In the genomic region with DNA sequence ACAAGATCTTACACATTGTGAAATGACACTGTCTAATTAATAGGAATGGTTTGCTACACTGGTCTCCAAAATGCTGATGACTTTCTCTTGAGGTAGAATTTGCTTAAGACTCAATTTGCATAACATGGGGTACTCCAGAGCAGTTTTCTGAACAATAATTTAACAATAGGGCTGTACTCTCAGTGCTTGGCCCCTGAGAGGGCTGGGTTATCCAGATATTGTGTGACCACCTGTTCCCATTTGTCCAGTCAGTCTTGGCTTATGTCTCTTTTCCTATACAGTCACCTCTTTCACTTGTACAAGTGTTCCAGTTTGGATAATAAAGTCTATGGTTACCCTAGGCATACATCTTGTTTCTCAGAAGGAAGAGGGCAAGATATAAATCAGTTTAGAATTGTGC, we compare ENCODE assay signal across 26 cellular contexts.
"Had no signal": no experiment of that assay in that cellular context is flagged by ENCODE, and none has a peak within 500 bp of the region (broad histone marks: within the 10 kb centered on the region; RNA-seq: fewer than 3 reads in every experiment).

No MANE protein-coding gene starts in this region.

- H3K4me1 ChIP-seq: prostate gland, testis had no signal

- ATAC-seq: effector memory CD8-positive, alpha-beta T cell; left ventricle myocardium superior; lower lobe of right lung; natural killer cell treated with Interleukin-12 subunit alpha and Interleukin-12 subunit beta and Interleukin-15 and Interleukin-18, amount 100 ng/mL, for 72 hours; sciatic nerve; stimulated activated memory B cell treated with anti-CD40 and anti-IgM and Interleukin-4, amounts not matched to agents 10 μg/mL and 1 μg/mL and 100 μg/mL, for 72 hours; stimulated activated naive CD8-positive, alpha-beta T cell treated with anti-CD3 and anti-CD28 coated beads, Interleukin-15, Interleukin-2, amounts not matched to agents 100 U/mL and 50 U/mL, for 24 hours had no signal

- H3K4me3 ChIP-seq: esophagus squamous epithelium, lower lobe of right lung, neural progenitor cell, prostate gland, right atrium auricular region, skin epidermis, spleen, testis, tibial artery had no signal

- H3K36me3 Mint-ChIP-seq: immature natural killer cell; naive B cell; stimulated activated memory B cell treated with anti-CD40 and anti-IgM and Interleukin-4, amounts not matched to agents 10 μg/mL and 1 μg/mL and 100 μg/mL, for 72 hours had no signal

- H3K9me3 ChIP-seq: esophagus squamous epithelium, lower lobe of right lung, prostate gland, right atrium auricular region, spleen, testis, tibial artery had no signal

- H3K4me3 Mint-ChIP-seq: effector memory CD8-positive, alpha-beta T cell; immature natural killer cell; naive B cell; natural killer cell treated with Interleukin-12 subunit alpha and Interleukin-12 subunit beta and Interleukin-15 and Interleukin-18, amount 100 ng/mL, for 72 hours; neural progenitor cell; stimulated activated memory B cell treated with anti-CD40 and anti-IgM and Interleukin-4, amounts not matched to agents 10 μg/mL and 1 μg/mL and 100 μg/mL, for 72 hours; type B pancreatic cell had no signal

- H3K27ac ChIP-seq: esophagus squamous epithelium, lower lobe of right lung, neural progenitor cell, prostate gland, right atrium auricular region, skin epidermis, spleen, testis, tibial artery had no signal

- H3K27me3 Mint-ChIP-seq: effector memory CD8-positive, alpha-beta T cell; naive B cell; natural killer cell treated with Interleukin-12 subunit alpha and Interleukin-12 subunit beta and Interleukin-15 and Interleukin-18, amount 100 ng/mL, for 72 hours; stimulated activated memory B cell treated with anti-CD40 and anti-IgM and Interleukin-4, amounts not matched to agents 10 μg/mL and 1 μg/mL and 100 μg/mL, for 72 hours; type B pancreatic cell had no signal

- H3K27me3 ChIP-seq: esophagus squamous epithelium, neural progenitor cell, right atrium auricular region, spleen, testis, tibial artery had no signal

- H3K9me3 Mint-ChIP-seq: effector memory CD8-positive, alpha-beta T cell; immature natural killer cell; naive B cell; natural killer cell treated with Interleukin-12 subunit alpha and Interleukin-12 subunit beta and Interleukin-15 and Interleukin-18, amount 100 ng/mL, for 72 hours; stimulated activated memory B cell treated with anti-CD40 and anti-IgM and Interleukin-4, amounts not matched to agents 10 μg/mL and 1 μg/mL and 100 μg/mL, for 72 hours had no signal

- H2AFZ ChIP-seq: neural progenitor cell had no signal

- H3K27ac Mint-ChIP-seq: effector memory CD8-positive, alpha-beta T cell; immature natural killer cell; naive B cell; natural killer cell treated with Interleukin-12 subunit alpha and Interleukin-12 subunit beta and Interleukin-15 and Interleukin-18, amount 100 ng/mL, for 72 hours; neural progenitor cell; stimulated activated memory B cell treated with anti-CD40 and anti-IgM and Interleukin-4, amounts not matched to agents 10 μg/mL and 1 μg/mL and 100 μg/mL, for 72 hours; type B pancreatic cell had no signal

- FAIRE-seq: endometrium, keratinocyte had no signal

- H3K9ac ChIP-seq: neural progenitor cell had no signal

- H3K36me3 ChIP-seq: esophagus squamous epithelium, lower lobe of right lung, neural progenitor cell, prostate gland, right atrium auricular region, spleen, tibial artery had no signal

- H3K4me2 ChIP-seq: neural progenitor cell had no signal

- DNase-seq: cortex of kidney; effector memory CD8-positive, alpha-beta T cell; erythroblast; esophagus squamous epithelium; foreskin melanocyte; hypothalamus; immature natural killer cell; left ventricle myocardium superior; lower lobe of right lung; naive B cell; spleen; stimulated activated CD4-positive, alpha-beta T cell treated with anti-CD3 and anti-CD28 coated beads, Interleukin-4, amount 100 ng/mL, for 4 hours; stimulated activated naive CD8-positive, alpha-beta T cell treated with anti-CD3 and anti-CD28 coated beads, Interleukin-15, Interleukin-2, amounts not matched to agents 100 U/mL and 50 U/mL, for 24 hours; substantia nigra; testis; tibial artery had no signal
